Comparison of ENCODE assay signal across 21 cellular contexts in genomic region chr12:24695103-24695502, GRCh38.
DNase-seq lines count a peak whose midpoint lies in the region; ATAC-seq, FAIRE-seq and TF ChIP-seq lines count a peak whose summit lies in the region.
"Had no signal": no experiment of that assay in that cellular context is flagged by ENCODE, and none has a peak within 500 bp of the region (broad histone marks: within the 10 kb centered on the region; RNA-seq: fewer than 3 reads in every experiment).

No MANE protein-coding gene starts in this region.

- no peak for TF ChIP-seq RAD21 in K562 (CRISPR knock-in tag; conservative IDR thresholded peaks at IDR 0.05 in 1 of 2, IDR thresholded peaks at IDR 0.05 in 1 of 2)

- no peaks in the 10 kb centered on the region for H3K79me2 ChIP-seq in ACC112 (ENCODE audit: control insufficient read depth, insufficient read depth, low read length, unreplicated experiment)
- no peaks in the 10 kb centered on the region for H3K79me2 ChIP-seq in K562 (ENCODE audit: control insufficient read depth, insufficient read depth, low read length)

- H3K4me3 ChIP-seq in ACC112 (ENCODE audit: low read depth, low read length), result no peak overlapping the region
- no peak overlapping the region for H3K4me3 ChIP-seq in K562
- no peak overlapping the region for H3K4me3 ChIP-seq in lower leg skin (ENCODE audit: low read depth, poor library complexity, severe bottlenecking)
- H3K4me3 ChIP-seq in Peyer's patch, result no peak overlapping the region
- H3K4me3 ChIP-seq: A549, BLaER1 had no signal

- in situ Hi-C loops in K562 (cut with MboI), result no loop called here

- TF ChIP-seq POLR2A in K562 (conservative IDR thresholded peaks at IDR 0.05) (no peak), lower leg skin (IDR thresholded peaks at IDR 0.05) (no peak), Peyer's patch (IDR thresholded peaks at IDR 0.05) (no peak)

- POLR2A ChIA-PET in K562 (lab: Yijun Ruan, JAX), result interaction anchor here (1.0 to 1.2 kb wide), 2 partner anchors 11 to 13 kb away, joined by 3 read pairs; no protein-coding TSS in a partner anchor

- H3K4me2 ChIP-seq in K562 (ENCODE audit: insufficient read depth, low read length), result no peak overlapping the region
- H3K4me2 ChIP-seq: A549, BLaER1 had no signal

- H4K20me1 ChIP-seq in K562 (replicated peaks; ENCODE audit: control insufficient read depth, insufficient read depth, low read length), result no peaks in the 10 kb centered on the region
- H4K20me1 ChIP-seq: BLaER1 had no signal

- H3K9ac ChIP-seq in K562 (ENCODE audit: insufficient read depth in 1 of 2, low read depth in 2 of 2, low read length in 2 of 2), result peak overlapping the region in 1 of 2 experiments; percentile 59; a peak in 2 of 4 replicates
- H3K9ac ChIP-seq: BLaER1 had no signal

- no peaks in the 10 kb centered on the region for H3K9me3 ChIP-seq in K562 (replicated peaks; ENCODE audit: control insufficient read depth, insufficient read depth, low read depth, low read length)
- no peaks in the 10 kb centered on the region for H3K9me3 ChIP-seq in Peyer's patch
- H3K9me3 ChIP-seq: A549, BE2C, BLaER1, Caco-2 had no signal

- no peak for TF ChIP-seq CTCF in K562 (IDR thresholded peaks at IDR 0.05 in 2 of 3, conservative IDR thresholded peaks at IDR 0.05 in 1 of 3; ENCODE audit: insufficient read depth in 2 of 3, low read depth in 1 of 3, low read length in 3 of 3)
- TF ChIP-seq CTCF in lower leg skin (IDR thresholded peaks at IDR 0.05), result no peak
- no peak for TF ChIP-seq CTCF in Peyer's patch (IDR thresholded peaks at IDR 0.05)

- FAIRE-seq in GM19239 (lab: Jason Lieb, UNC), result peak; percentile 51
- no peak for FAIRE-seq in K562 (lab: Jason Lieb, UNC)
- FAIRE-seq: A549, D721Med, G401.6, GM12891 had no signal

- H3K27me3 ChIP-seq in ACC112 (ENCODE audit: insufficient read depth, low read length) (no peaks in the 10 kb centered on the region), K562 (ENCODE audit: control insufficient read depth in 2 of 2, insufficient read depth in 2 of 2, low read length in 2 of 2) (no peaks in the 10 kb centered on the region), Peyer's patch (no peaks in the 10 kb centered on the region)
- H3K27me3 ChIP-seq: BE2C, BLaER1 had no signal

- H3K36me3 ChIP-seq in ACC112 (ENCODE audit: insufficient read depth, low read length) (no peaks in the 10 kb centered on the region), K562 (ENCODE audit: control insufficient read depth, insufficient read depth, low read length) (no peaks in the 10 kb centered on the region), Peyer's patch (no peaks in the 10 kb centered on the region)
- H3K36me3 ChIP-seq: BE2C, BLaER1 had no signal

- CTCF ChIA-PET in K562 (lab: Yijun Ruan, JAX; ENCODE audit: low intra/inter-chr PET ratio), result no interaction called here

- intact Hi-C loops in K562 (cut with micrococcal nuclease), result loop anchor here (10.0 kb wide), 1 partner anchor 250 kb away; the partner anchor contains the start of gene BCAT1
- intact Hi-C loops in lower leg skin (cut with DNase I; ENCODE audit: low total_unique reads), result no loop called here

- no TSS peak for BruUV-seq in K562 (replicated peaks; lab: Mats Ljungman, UMichigan)

- DNase-seq in GM19239 (ENCODE audit: insufficient read length, low spot score) (no peak), K562 (ENCODE audit: extremely low read depth in 1 of 4, low spot score in 3 of 4) (no peak), SW 1271 (lab: John Stamatoyannopoulos, UW) (no peak), lower leg skin (ENCODE audit: low spot score in 2 of 2) (no peak), Peyer's patch (no peak)
- DNase-seq: ACHN; BE2C; C1 segment of cervical spinal cord; Caco-2; Calu3; CD4-positive, alpha-beta memory T cell; CD4-positive, CD25-positive, alpha-beta regulatory T cell; DMS79 treated with DMSO at 0.1 percent for 48 hours; GF-D8 had no signal

- H3K27ac ChIP-seq in ACC112 (ENCODE audit: low read depth, low read length), result no peak overlapping the region
- H3K27ac ChIP-seq in K562 (ENCODE audit: extremely low read depth, low read depth, low read length), result peak overlapping the region; percentile 90
- no peak overlapping the region for H3K27ac ChIP-seq in Peyer's patch
- H3K27ac ChIP-seq: 22Rv1, A549, BLaER1 had no signal

- no peak for TF ChIP-seq EP300 in K562 (IDR thresholded peaks at IDR 0.05; ENCODE audit: low read length)

- 59% methylated on average over 4 of the region's 4 CpGs for WGBS in K562 (ENCODE audit: insufficient coverage, low coverage, missing lambda C conversion rate)
- 83% methylated on average over 4 of the region's 4 CpGs for WGBS in lower leg skin, 2 donors

- H2AFZ ChIP-seq in ACC112 (ENCODE audit: low read length, unreplicated experiment) (peak overlapping the region; percentile 36), K562 (ENCODE audit: low read depth, low read length) (peak overlapping the region; percentile 91)

- ATAC-seq in K562, result no peak
- ATAC-seq: A549 had no signal

- H3K4me1 ChIP-seq in ACC112 (ENCODE audit: control insufficient read depth, insufficient read depth, low read length, unreplicated experiment) (peaks cover 4% of the 10 kb centered on the region), K562 (replicated peaks in 1 of 2; ENCODE audit: control insufficient read depth in 2 of 2, insufficient read depth in 2 of 2, low read length in 2 of 2) (peaks cover 0 to 29% of the 10 kb centered on the region in 2 experiments; a peak in 3 of 5 replicates), Peyer's patch (no peaks in the 10 kb centered on the region)
- H3K4me1 ChIP-seq: A549, BE2C, BLaER1 had no signal

- no peaks in the 10 kb centered on the region for H3K9me1 ChIP-seq in K562 (ENCODE audit: control insufficient read depth, insufficient read depth, low read length)

TF ChIP-seq in K562, 482 proteins besides CTCF, POLR2A, EP300 and RAD21:
- no peak for TF ChIP-seq FOXP4 (CRISPR knock-in tag; IDR thresholded peaks at IDR 0.05; ENCODE audit: borderline replicate concordance)
- TF ChIP-seq YBX1 (IDR thresholded peaks at IDR 0.05), result no peak
- 0 out of 2 replicates have a peak, but pooled peaks have one; percentile 2 for TF ChIP-seq NFIX (CRISPR knock-in tag; IDR thresholded peaks at IDR 0.05; ENCODE audit: low read depth)
- no peak for TF ChIP-seq FOS (IDR thresholded peaks at IDR 0.05; ENCODE audit: extremely low read depth, insufficient read length)
- no peak for TF ChIP-seq SMAD2 (IDR thresholded peaks at IDR 0.05; ENCODE audit: low read depth, low read length)
- peak; percentile 91 for TF ChIP-seq NFIC (IDR thresholded peaks at IDR 0.05)
- TF ChIP-seq TEAD4 (IDR thresholded peaks at IDR 0.05; ENCODE audit: low read length), result no peak
- TF ChIP-seq TEAD4 (CRISPR knock-in tag; IDR thresholded peaks at IDR 0.05; ENCODE audit: borderline replicate concordance), result no peak
- peak; percentile 68; the same call in 1 of the 2 replicates for TF ChIP-seq ZNF24 (IDR thresholded peaks at IDR 0.05)
- TF ChIP-seq, protein P1, sequence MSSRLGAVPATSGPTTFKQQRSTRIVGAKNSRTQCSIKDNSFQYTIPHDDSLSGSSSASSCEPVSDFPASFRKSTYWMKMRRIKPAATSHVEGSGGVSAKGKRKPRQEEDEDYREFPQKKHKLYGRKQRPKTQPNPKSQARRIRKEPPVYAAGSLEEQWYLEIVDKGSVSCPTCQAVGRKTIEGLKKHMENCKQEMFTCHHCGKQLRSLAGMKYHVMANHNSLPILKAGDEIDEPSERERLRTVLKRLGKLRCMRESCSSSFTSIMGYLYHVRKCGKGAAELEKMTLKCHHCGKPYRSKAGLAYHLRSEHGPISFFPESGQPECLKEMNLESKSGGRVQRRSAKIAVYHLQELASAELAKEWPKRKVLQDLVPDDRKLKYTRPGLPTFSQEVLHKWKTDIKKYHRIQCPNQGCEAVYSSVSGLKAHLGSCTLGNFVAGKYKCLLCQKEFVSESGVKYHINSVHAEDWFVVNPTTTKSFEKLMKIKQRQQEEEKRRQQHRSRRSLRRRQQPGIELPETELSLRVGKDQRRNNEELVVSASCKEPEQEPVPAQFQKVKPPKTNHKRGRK (tag; IDR thresholded peaks at IDR 0.05), result no peak
TF ChIP-seq in K562: peak in this region for 3.
